8 cellular contexts compared by ENCODE assay signal in the genomic region with DNA sequence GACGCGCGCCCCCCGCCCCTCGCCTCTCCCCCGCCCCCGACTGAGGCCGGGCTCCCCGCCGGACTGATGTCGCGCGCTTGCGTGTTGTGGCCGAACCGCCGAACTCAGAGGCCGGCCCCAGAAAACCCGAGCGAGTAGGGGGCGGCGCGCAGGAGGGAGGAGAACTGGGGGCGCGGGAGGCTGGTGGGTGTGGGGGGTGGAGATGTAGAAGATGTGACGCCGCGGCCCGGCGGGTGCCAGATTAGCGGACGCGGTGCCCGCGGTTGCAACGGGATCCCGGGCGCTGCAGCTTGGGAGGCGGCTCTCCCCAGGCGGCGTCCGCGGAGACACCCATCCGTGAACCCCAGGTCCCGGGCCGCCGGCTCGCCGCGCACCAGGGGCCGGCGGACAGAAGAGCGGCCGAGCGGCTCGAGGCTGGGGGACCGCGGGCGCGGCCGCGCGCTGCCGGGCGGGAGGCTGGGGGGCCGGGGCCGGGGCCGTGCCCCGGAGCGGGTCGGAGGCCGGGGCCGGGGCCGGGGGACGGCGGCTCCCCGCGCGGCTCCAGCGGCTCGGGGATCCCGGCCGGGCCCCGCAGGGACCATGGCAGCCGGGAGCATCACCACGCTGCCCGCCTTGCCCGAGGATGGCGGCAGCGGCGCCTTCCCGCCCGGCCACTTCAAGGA. TPM values are rescaled to one million over a fixed set of nuclear protein-coding genes. Genes with fewer than 3 reads are reported as not detected.
A peak's percentile ranks its signal among the peaks of the same experiment; 100 is the strongest.
DNase-seq lines count a peak whose midpoint lies in the region; ATAC-seq and TF ChIP-seq lines count a peak whose summit lies in the region.

A gene (plus strand): TSS at position 236 of the 662 bp plus-strand sequence. CDS start 344 bp downstream, at position 580.

- TF ChIP-seq POLR2A in uterus (IDR thresholded peaks at IDR 0.05), result peak in 1 of 2 donors; percentile 62

- peaks cover 19% of the 10 kb centered on the region for H3K4me1 Mint-ChIP-seq in activated T-cell treated with anti-CD3 and anti-CD28 coated beads, Interleukin-2, amount 50 U/mL, for 72 hours (ENCODE audit: low read depth)
- peaks cover 7 to 22% (median 11%) of the 10 kb centered on the region in 7 donors for H3K4me1 Mint-ChIP-seq in naive thymus-derived CD4-positive, alpha-beta T cell

- peaks cover 10 to 16% of the 10 kb centered on the region in 2 donors for H3K27me3 ChIP-seq in naive thymus-derived CD4-positive, alpha-beta T cell (ENCODE audit: control insufficient read depth in 2 of 2, insufficient read depth in 2 of 2, low read length in 2 of 2)
- no peaks in the 10 kb centered on the region for H3K27me3 ChIP-seq in uterus

- H3K27ac Mint-ChIP-seq in activated T-cell treated with anti-CD3 and anti-CD28 coated beads, Interleukin-2, amount 50 U/mL, for 72 hours, result peak within 1 kb of the TSS; percentile 64
- H3K27ac Mint-ChIP-seq in naive thymus-derived CD4-positive, alpha-beta T cell, result peak within 1 kb of the TSS in 1 of 9 donors; percentile 65

- peaks cover 0 to 6% of the 10 kb centered on the region in 2 donors for H3K36me3 Mint-ChIP-seq in activated T-cell treated with anti-CD3 and anti-CD28 coated beads, Interleukin-2, amount 50 U/mL, for 72 hours (ENCODE audit: insufficient read depth in 2 of 2)
- peaks cover 0 to 11% (median 0%) of the 10 kb centered on the region in 5 donors for H3K36me3 Mint-ChIP-seq in naive thymus-derived CD4-positive, alpha-beta T cell

- POLR2A ChIA-PET in GM10248 (lab: Yijun Ruan, JAX), result no interaction called here
- POLR2A ChIA-PET in naive thymus-derived CD4-positive, alpha-beta T cell (lab: Charles Lee), result no interaction called here

- CTCF ChIA-PET in GM10248 (lab: Yijun Ruan, JAX), result no interaction called here
- CTCF ChIA-PET in naive thymus-derived CD4-positive, alpha-beta T cell (lab: Charles Lee), result no interaction called here

- H3K27me3 Mint-ChIP-seq in activated T-cell treated with anti-CD3 and anti-CD28 coated beads, Interleukin-2, amount 50 U/mL, for 72 hours (ENCODE audit: low read depth), result peaks cover 83% of the 10 kb centered on the region
- peaks cover 61 to 77% (median 74%) of the 10 kb centered on the region in 5 donors for H3K27me3 Mint-ChIP-seq in naive thymus-derived CD4-positive, alpha-beta T cell

- no peak within 1 kb of the TSS for H3K27ac ChIP-seq in naive thymus-derived CD4-positive, alpha-beta T cell (ENCODE audit: low read depth, low read length)
- H3K27ac ChIP-seq in uterus, result peak within 1 kb of the TSS; percentile 98

- peak within 1 kb of the TSS; percentile 86 to 89 for H3K4me3 Mint-ChIP-seq in activated T-cell treated with anti-CD3 and anti-CD28 coated beads, Interleukin-2, amount 50 U/mL, for 72 hours
- H3K4me3 Mint-ChIP-seq in naive thymus-derived CD4-positive, alpha-beta T cell, result peak within 1 kb of the TSS; percentile 74 to 86 (median 84)

- peaks cover 5 to 8% of the 10 kb centered on the region in 2 donors for H3K4me1 ChIP-seq in naive thymus-derived CD4-positive, alpha-beta T cell (ENCODE audit: control insufficient read depth in 2 of 2, insufficient read depth in 2 of 2, low read length in 2 of 2)
- peaks cover 0 to 4% of the 10 kb centered on the region in 2 donors for H3K4me1 ChIP-seq in uterus

- no peaks in the 10 kb centered on the region for H3K36me3 ChIP-seq in naive thymus-derived CD4-positive, alpha-beta T cell (ENCODE audit: control insufficient read depth in 2 of 3, insufficient read depth in 3 of 3, low read length in 3 of 3)
- no peaks in the 10 kb centered on the region for H3K36me3 ChIP-seq in uterus

- no peaks in the 10 kb centered on the region for H3K9me3 ChIP-seq in naive thymus-derived CD4-positive, alpha-beta T cell (ENCODE audit: control insufficient read depth in 2 of 3, low read length in 3 of 3)
- no peaks in the 10 kb centered on the region for H3K9me3 ChIP-seq in uterus

- peak; percentile 14 for ATAC-seq in GM21529 (IDR thresholded peaks at IDR 0.05; ENCODE audit: unreplicated experiment)
- peak; percentile 35 to 41 for ATAC-seq in activated T-cell treated with anti-CD3 and anti-CD28 coated beads, Interleukin-2, amount 50 U/mL, for 72 hours (replicated peaks in 1 of 2)
- ATAC-seq in naive thymus-derived CD4-positive, alpha-beta T cell, result peak; percentile 7

- intact Hi-C loops in naive thymus-derived CD4-positive, alpha-beta T cell (cut with micrococcal nuclease), result loop anchor here (5.0 to 10.0 kb wide), 2 partner anchors 96 to 222 kb away; a partner anchor contains a TSS
- intact Hi-C loops in uterus (cut with DNase I; ENCODE audit: low total_unique reads), result no loop called here

- H3K9me3 Mint-ChIP-seq in activated T-cell treated with anti-CD3 and anti-CD28 coated beads, Interleukin-2, amount 50 U/mL, for 72 hours, result no peaks in the 10 kb centered on the region
- peaks cover 0 to 11% (median 3%) of the 10 kb centered on the region in 11 donors for H3K9me3 Mint-ChIP-seq in naive thymus-derived CD4-positive, alpha-beta T cell

- TF ChIP-seq CTCF in GM10248 (IDR thresholded peaks at IDR 0.05; ENCODE audit: control extremely low read depth, extremely low read depth, low read depth, missing control alignments), result no peak
- no peak for TF ChIP-seq CTCF in fibroblast of pulmonary artery (IDR thresholded peaks at IDR 0.05; ENCODE audit: low read length, missing control alignments)
- no peak for TF ChIP-seq CTCF in uterus (IDR thresholded peaks at IDR 0.05)

- H3K4me3 ChIP-seq in fibroblast of pulmonary artery (replicated peaks; ENCODE audit: low read depth, low read length), result peak within 1 kb of the TSS; percentile 87
- peak within 1 kb of the TSS; percentile 44 for H3K4me3 ChIP-seq in naive thymus-derived CD4-positive, alpha-beta T cell (ENCODE audit: low read length)
- peak within 1 kb of the TSS; percentile 83 to 92 for H3K4me3 ChIP-seq in uterus

- DNase-seq in GM10248 (ENCODE audit: extremely low spot score) (peak; percentile 54), HuH-7.5 (ENCODE audit: low spot score) (peak; percentile 16), fibroblast of pulmonary artery (ENCODE audit: low read depth) (peak; percentile 62), uterus (peak; percentile 80 to 81), RKO (ENCODE audit: low spot score) (no peak)
- DNase-seq in activated T-cell treated with anti-CD3 and anti-CD28 coated beads, Interleukin-2, amount 50 U/mL, for 72 hours, result peak; percentile 39 to 47
- peak in 5 of 9 donors; percentile 1 to 54 (median 7) for DNase-seq in naive thymus-derived CD4-positive, alpha-beta T cell

RNA-seq across cellular contexts. Expression of the gene that starts here (rescaled TPM):
- total RNA-seq in activated T-cell treated with anti-CD3 and anti-CD28 coated beads, Interleukin-2, amount 50 U/mL, for 72 hours, result 1 to 10 TPM; 2.7 to 4.8 TPM
- under 1 TPM in 1 of 5 experiments, not detected in 4; 0.51 TPM for total RNA-seq in naive thymus-derived CD4-positive, alpha-beta T cell
- polyA plus RNA-seq in naive thymus-derived CD4-positive, alpha-beta T cell, result not detected
- 10 to 100 TPM in 3 of 4 donors, 1 to 10 TPM in 1; 5.1 to 57.9 (median 33.5) TPM for total RNA-seq in uterus

Comparison
In these comparisons a context has a peak if more than half of its experiments do, and no peak if none do; other contexts are left out.
1. Peak in DNase-seq, ATAC-seq and H3K4me3 ChIP-seq in naive thymus-derived CD4-positive, alpha-beta T cell; RNA of the gene not detected or under 1 TPM.